Comparison of ENCODE assay signal across 1 cellular context in genomic region chr11:108508653-108509593, GRCh38.
A peak's percentile ranks its signal among the peaks of the same experiment; 100 is the strongest.
TF ChIP-seq lines count a peak whose summit lies in the region.

No MANE protein-coding gene starts in this region.

TF ChIP-seq in K562, 482 proteins besides CTCF, POLR2A, EP300 and RAD21:
- no peak for TF ChIP-seq ARID4B (CRISPR knock-in tag; IDR thresholded peaks at IDR 0.05)
- TF ChIP-seq MGA (IDR thresholded peaks at IDR 0.05): peak; percentile 21; the same call in 1 of the 2 replicates
- no peak for TF ChIP-seq ZNF184 (CRISPR knock-in tag; IDR thresholded peaks at IDR 0.05)
- TF ChIP-seq ZNF197 (CRISPR knock-in tag; IDR thresholded peaks at IDR 0.05; ENCODE audit: low read depth): no peak
- peak; percentile 51; the same call in 1 of the 2 replicates for TF ChIP-seq MAX (CRISPR knock-in tag; IDR thresholded peaks at IDR 0.05)
- no peak for TF ChIP-seq MCM3 (IDR thresholded peaks at IDR 0.05)
- no peak for TF ChIP-seq HCFC1 (IDR thresholded peaks at IDR 0.05; ENCODE audit: low read depth, low read length)
- TF ChIP-seq NFIC (IDR thresholded peaks at IDR 0.05): no peak
- no peak for TF ChIP-seq HIVEP1 (CRISPR knock-in tag; IDR thresholded peaks at IDR 0.05)
- TF ChIP-seq ATF7 (IDR thresholded peaks at IDR 0.05): no peak
- TF ChIP-seq ZNF253 (CRISPR knock-in tag; conservative IDR thresholded peaks at IDR 0.05): no peak
- TF ChIP-seq L3MBTL2 (IDR thresholded peaks at IDR 0.05): peak; percentile 22; the same call in 1 of the 2 replicates
- no peak for TF ChIP-seq RNF2 (IDR thresholded peaks at IDR 0.05)
